In the genomic region with DNA sequence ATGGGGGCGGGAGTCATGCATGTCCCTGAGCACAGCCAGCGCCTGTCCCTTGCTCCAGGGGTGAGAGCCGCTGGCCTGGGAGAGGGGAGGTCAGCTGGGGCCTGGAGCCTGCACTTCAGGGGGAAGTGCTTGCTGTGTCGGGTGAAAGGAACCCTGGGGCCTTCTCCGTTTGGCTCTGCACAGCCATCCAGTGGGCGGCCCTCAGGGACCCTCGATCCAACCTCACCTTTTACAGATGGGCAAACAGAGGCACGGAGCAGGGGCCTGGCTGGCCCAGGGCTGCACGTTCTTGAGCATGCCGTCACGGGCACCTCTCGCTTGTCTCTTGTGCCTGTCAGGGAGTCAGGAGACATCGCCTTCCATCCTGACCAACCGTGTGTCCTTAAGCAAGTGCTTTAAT, we compare ENCODE assay signal across 21 cellular contexts. TPM values are rescaled to one million over a fixed set of nuclear protein-coding genes. Genes with fewer than 3 reads are reported as not detected.
A peak's percentile ranks its signal among the peaks of the same experiment; 100 is the strongest.
DNase-seq lines count a peak whose midpoint lies in the region; ATAC-seq and TF ChIP-seq lines count a peak whose summit lies in the region.
"Had no signal": no experiment of that assay in that cellular context is flagged by ENCODE, and none has a peak within 500 bp of the region (broad histone marks: within the 10 kb centered on the region; RNA-seq: fewer than 3 reads in every experiment).

No MANE protein-coding gene starts in this region.

- H3K4me1 ChIP-seq in GM23248 (ENCODE audit: insufficient read depth), result no peaks in the 10 kb centered on the region
- peaks cover 31% of the 10 kb centered on the region for H3K4me1 ChIP-seq in MM.1S (ENCODE audit: low read length)
- H3K4me1 ChIP-seq: adrenal gland had no signal

- H3K36me3 ChIP-seq in GM23248 (ENCODE audit: low read depth) (no peaks in the 10 kb centered on the region), MM.1S (replicated peaks; ENCODE audit: insufficient read depth, low read length) (peaks cover 9% of the 10 kb centered on the region)
- H3K36me3 ChIP-seq: adrenal gland, cardiac muscle cell had no signal

- CTCF ChIA-PET in CD4-positive, alpha-beta T cell (lab: Charles Lee), result interaction anchor here (2.6 to 6.0 kb wide), 2 partner anchors 13 to 126 kb away, joined by 16 to 53 read pairs; no protein-coding TSS in a partner anchor

- H3K27me3 Mint-ChIP-seq in T-helper 2 cell treated with Interferon-gamma antibody and Interleukin-4, amounts not matched to agents 5 μg/mL and 100 μg/mL, for 36 hours (ENCODE audit: low read depth), result no peaks in the 10 kb centered on the region
- no peaks in the 10 kb centered on the region for H3K27me3 Mint-ChIP-seq in CD4-positive, alpha-beta T cell

- no peaks in the 10 kb centered on the region for H3K9me3 ChIP-seq in CD4-positive, alpha-beta T cell (ENCODE audit: control insufficient read depth, low read length)
- no peaks in the 10 kb centered on the region for H3K9me3 ChIP-seq in GM23248 (ENCODE audit: low read depth)
- no peaks in the 10 kb centered on the region for H3K9me3 ChIP-seq in MM.1S (replicated peaks; ENCODE audit: insufficient read depth, low read length)
- H3K9me3 ChIP-seq: adrenal gland, upper lobe of right lung had no signal

- DNase-seq in T-helper 2 cell treated with Interferon-gamma antibody and Interleukin-4, amounts not matched to agents 5 μg/mL and 100 μg/mL, for 36 hours (ENCODE audit: low spot score), result no peak
- no peak for DNase-seq in T-helper 2 cell
- DNase-seq in CD4-positive, alpha-beta T cell, result no peak
- DNase-seq in activated naive CD4-positive, alpha-beta T cell treated with anti-CD3 and anti-CD28 coated beads, Interleukin-2, amount 50 U/mL, for 72 hours (ENCODE audit: low spot score in 2 of 2), result no peak
- DNase-seq in mesenteric fat pad (ENCODE audit: low spot score), result peak; percentile 68
- DNase-seq in activated CD4-positive, CD25-positive, alpha-beta regulatory T cell treated with anti-CD3 and anti-CD28 coated beads, Interleukin-2, amount 50 U/mL, for 72 hours, result no peak
- DNase-seq in GM23248, result no peak
- DNase-seq in MM.1S, result no peak
- DNase-seq: 8988T, mammary epithelial cell, NCI-H1436 treated with DMSO at 0.1 percent for 48 hours, NCI-H2171 treated with DMSO at 0.1 percent for 48 hours, NCI-H82, retina, stomach, upper lobe of right lung had no signal

- H3K27ac Mint-ChIP-seq in T-helper 2 cell treated with Interferon-gamma antibody and Interleukin-4, amounts not matched to agents 5 μg/mL and 100 μg/mL, for 36 hours, result peak overlapping the region; percentile 85
- peak overlapping the region; percentile 84 for H3K27ac Mint-ChIP-seq in CD4-positive, alpha-beta T cell
- peak overlapping the region; percentile 95 for H3K27ac Mint-ChIP-seq in activated naive CD4-positive, alpha-beta T cell treated with anti-CD3 and anti-CD28 coated beads, Interleukin-2, amount 50 U/mL, for 72 hours

- POLR2A ChIA-PET in CD4-positive, alpha-beta T cell (lab: Charles Lee), result interaction anchor here (1.1 to 13.0 kb wide), 3 partner anchors 11 to 105 kb away, joined by 4 to 174 read pairs (median 167); a partner anchor contains a TSS

- H3K4me2 ChIP-seq in GM23248 (ENCODE audit: unreplicated experiment), result no peak overlapping the region
- H3K4me2 ChIP-seq in MM.1S (ENCODE audit: low read depth, low read length), result no peak overlapping the region

- peak overlapping the region; percentile 87 for H3K27ac ChIP-seq in CD4-positive, alpha-beta T cell (ENCODE audit: low read depth, low read length)
- H3K27ac ChIP-seq in GM23248 (no peak overlapping the region), MM.1S (ENCODE audit: low read length) (no peak overlapping the region)
- H3K27ac ChIP-seq: adrenal gland, cardiac muscle cell, upper lobe of right lung had no signal

- in situ Hi-C loops in GM23248 (cut with MboI), result no loop called here

- peaks cover 56% of the 10 kb centered on the region for H3K36me3 Mint-ChIP-seq in T-helper 2 cell treated with Interferon-gamma antibody and Interleukin-4, amounts not matched to agents 5 μg/mL and 100 μg/mL, for 36 hours (ENCODE audit: low read depth)
- peaks cover 68% of the 10 kb centered on the region for H3K36me3 Mint-ChIP-seq in CD4-positive, alpha-beta T cell (ENCODE audit: low read depth)
- peaks cover 35 to 58% of the 10 kb centered on the region in 2 donors for H3K36me3 Mint-ChIP-seq in activated naive CD4-positive, alpha-beta T cell treated with anti-CD3 and anti-CD28 coated beads, Interleukin-2, amount 50 U/mL, for 72 hours

- no peaks in the 10 kb centered on the region for H3K79me2 ChIP-seq in GM23248 (ENCODE audit: insufficient read depth)
- H3K79me2 ChIP-seq in MM.1S (ENCODE audit: low read length), result peaks cover 35% of the 10 kb centered on the region

- WGBS in GM23248 (ENCODE audit: low coverage in 1 of 2, low lambda C conversion rate in 2 of 2, missing lambda C conversion rate in 2 of 2), 2 experiments, result 65 to 72% methylated on average over 13 to 14 of the region's 14 CpGs

- no peaks in the 10 kb centered on the region for H3K9me2 ChIP-seq in GM23248 (ENCODE audit: insufficient read depth)
- H3K9me2 ChIP-seq in MM.1S (replicated peaks; ENCODE audit: insufficient read depth, low read length), result no peaks in the 10 kb centered on the region

- intact Hi-C loops in CD4-positive, alpha-beta T cell (cut with DNase I, micrococcal nuclease), result no loop called here

- H3K4me3 ChIP-seq in GM23248, result no peak overlapping the region
- no peak overlapping the region for H3K4me3 ChIP-seq in MM.1S (ENCODE audit: low read length)
- H3K4me3 ChIP-seq: adrenal gland, cardiac muscle cell had no signal

- no peaks in the 10 kb centered on the region for H3K9me3 Mint-ChIP-seq in T-helper 2 cell treated with Interferon-gamma antibody and Interleukin-4, amounts not matched to agents 5 μg/mL and 100 μg/mL, for 36 hours
- no peaks in the 10 kb centered on the region for H3K9me3 Mint-ChIP-seq in CD4-positive, alpha-beta T cell
- H3K9me3 Mint-ChIP-seq in activated naive CD4-positive, alpha-beta T cell treated with anti-CD3 and anti-CD28 coated beads, Interleukin-2, amount 50 U/mL, for 72 hours, result no peaks in the 10 kb centered on the region

- no peak overlapping the region for H3K9ac ChIP-seq in GM23248
- no peak overlapping the region for H3K9ac ChIP-seq in MM.1S (ENCODE audit: low read length)

- H3K4me3 Mint-ChIP-seq in T-helper 2 cell treated with Interferon-gamma antibody and Interleukin-4, amounts not matched to agents 5 μg/mL and 100 μg/mL, for 36 hours, result peak overlapping the region; percentile 93
- H3K4me3 Mint-ChIP-seq in CD4-positive, alpha-beta T cell, result peak overlapping the region; percentile 97

- peaks cover 57% of the 10 kb centered on the region for H3K4me1 Mint-ChIP-seq in T-helper 2 cell treated with Interferon-gamma antibody and Interleukin-4, amounts not matched to agents 5 μg/mL and 100 μg/mL, for 36 hours (ENCODE audit: low read depth)
- peaks cover 80% of the 10 kb centered on the region for H3K4me1 Mint-ChIP-seq in CD4-positive, alpha-beta T cell (ENCODE audit: low read depth)

- no peaks in the 10 kb centered on the region for H4K20me1 ChIP-seq in GM23248 (ENCODE audit: insufficient read depth)
- H4K20me1 ChIP-seq in MM.1S (ENCODE audit: insufficient read depth, low read length), result no peaks in the 10 kb centered on the region

- no peak overlapping the region for H2AFZ ChIP-seq in GM23248
- H2AFZ ChIP-seq in MM.1S (ENCODE audit: low read length), result no peak overlapping the region

- no peaks in the 10 kb centered on the region for H3F3A ChIP-seq in GM23248 (ENCODE audit: insufficient read depth)
- H3F3A ChIP-seq in MM.1S (ENCODE audit: insufficient read depth, low read length), result peaks cover 13% of the 10 kb centered on the region

- ATAC-seq in CD4-positive, alpha-beta T cell (ENCODE audit: poor library complexity), result no peak
- no peak for ATAC-seq in activated naive CD4-positive, alpha-beta T cell treated with anti-CD3 and anti-CD28 coated beads, Interleukin-2, amount 50 U/mL, for 72 hours
- ATAC-seq: upper lobe of right lung had no signal

- no peaks in the 10 kb centered on the region for H3K27me3 ChIP-seq in CD4-positive, alpha-beta T cell (ENCODE audit: control insufficient read depth, insufficient read depth, low read length)
- no peaks in the 10 kb centered on the region for H3K27me3 ChIP-seq in GM23248 (replicated peaks; ENCODE audit: insufficient read depth)
- no peaks in the 10 kb centered on the region for H3K27me3 ChIP-seq in MM.1S (replicated peaks; ENCODE audit: insufficient read depth, low read length)
- H3K27me3 ChIP-seq: adrenal gland, cardiac muscle cell, stomach, upper lobe of right lung had no signal

- no peak for TF ChIP-seq CTCF in CD4-positive, alpha-beta T cell (IDR thresholded peaks at IDR 0.05)
- TF ChIP-seq CTCF in MM.1S (IDR thresholded peaks at IDR 0.05; ENCODE audit: low read length), result no peak

RNA-seq across cellular contexts. Expression of a gene that starts 1.8 kb away (rescaled TPM):
- total RNA-seq in CD4-positive, alpha-beta T cell, result 10 to 100 TPM; 26.6 TPM
- 10 to 100 TPM; 36.7 to 48.4 TPM for total RNA-seq in activated naive CD4-positive, alpha-beta T cell treated with anti-CD3 and anti-CD28 coated beads, Interleukin-2, amount 50 U/mL, for 72 hours
- total RNA-seq in mesenteric fat pad, result 3.6 TPM
- total RNA-seq in GM23248 (2014; rRNA removed; shearing (Covaris generic)), result not detected in 2 replicates
- polyA plus RNA-seq in GM23248 (2016; fragmentation: Nextera tagmentation; extraction: Ambion mirVana), result not detected in 2 replicates
- total RNA-seq: cardiac muscle cell, fibroblast of lung, HT1080, mammary epithelial cell, SK-MEL-5 had no signal
- polyA plus RNA-seq: cardiac muscle cell, fibroblast of lung, mammary epithelial cell had no signal

RNA-seq across cellular contexts. Expression of a gene that starts 14.1 kb away (rescaled TPM):
- 1 to 10 TPM; 4.5 to 5.3 TPM for total RNA-seq in CD4-positive, alpha-beta T cell
- total RNA-seq in activated naive CD4-positive, alpha-beta T cell treated with anti-CD3 and anti-CD28 coated beads, Interleukin-2, amount 50 U/mL, for 72 hours, result 1 to 10 TPM in 1 of 2 donors, under 1 TPM in 1; 0.59 to 5.1 TPM
- total RNA-seq in mesenteric fat pad, result 4.5 TPM
- total RNA-seq in GM23248 (2014; rRNA removed; shearing (Covaris generic)), result not detected in 2 replicates
- polyA plus RNA-seq in GM23248 (2016; fragmentation: Nextera tagmentation; extraction: Ambion mirVana), result not detected in 2 replicates
- total RNA-seq: cardiac muscle cell, HT1080, SK-MEL-5 had no signal
- polyA plus RNA-seq: fibroblast of lung had no signal
